Comparison of ENCODE assay signal across 11 cellular contexts in the genomic region with DNA sequence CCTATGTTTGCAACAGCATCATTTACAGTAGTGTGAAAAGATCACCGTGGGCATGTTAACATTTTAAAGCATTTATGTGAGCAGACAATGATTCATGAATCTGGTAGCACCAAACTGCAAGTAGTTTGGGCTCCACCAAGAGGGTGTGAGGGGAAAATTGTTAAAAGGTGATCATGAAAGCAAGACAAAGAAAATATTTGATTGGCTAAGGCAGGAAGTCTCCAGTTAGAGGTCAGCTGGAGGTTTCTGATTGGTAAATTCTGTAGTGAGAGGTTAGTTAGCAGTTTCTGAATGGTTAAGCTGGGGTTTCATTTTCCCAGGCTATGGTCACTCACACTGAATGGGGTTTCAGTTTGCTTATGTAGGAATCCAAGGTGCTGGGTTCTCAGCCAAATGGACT. TPM values are rescaled to one million over a fixed set of nuclear protein-coding genes. Genes with fewer than 3 reads are reported as not detected.
DNase-seq lines count a peak whose midpoint lies in the region; ATAC-seq and TF ChIP-seq lines count a peak whose summit lies in the region.
"Had no signal": no experiment of that assay in that cellular context is flagged by ENCODE, and none has a peak within 500 bp of the region (broad histone marks: within the 10 kb centered on the region; RNA-seq: fewer than 3 reads in every experiment).

No MANE protein-coding gene starts in this region.

- no peak overlapping the region for H3K4me2 ChIP-seq in Karpas-422 (ENCODE audit: low read depth, low read length, poor library complexity, severe bottlenecking)
- no peak overlapping the region for H3K4me2 ChIP-seq in smooth muscle cell

- no peaks in the 10 kb centered on the region for H3F3A ChIP-seq in smooth muscle cell (ENCODE audit: low read depth)

- TF ChIP-seq CTCF in smooth muscle cell (IDR thresholded peaks at IDR 0.05; ENCODE audit: borderline replicate concordance, insufficient read depth, poor library complexity, severe bottlenecking) (no peak), tibial artery (IDR thresholded peaks at IDR 0.05) (no peak)

- H2AFZ ChIP-seq in Karpas-422 (ENCODE audit: low read length) (no peak overlapping the region), smooth muscle cell (ENCODE audit: low read depth) (no peak overlapping the region)

- no peak overlapping the region for H3K27ac ChIP-seq in Karpas-422 (ENCODE audit: low read length)
- H3K27ac ChIP-seq in smooth muscle cell (ENCODE audit: low read depth), result no peak overlapping the region
- no peak overlapping the region for H3K27ac ChIP-seq in tibial artery
- H3K27ac ChIP-seq: upper lobe of right lung had no signal

- H3K36me3 ChIP-seq in Karpas-422 (ENCODE audit: insufficient read depth, low read length), result no peaks in the 10 kb centered on the region
- no peaks in the 10 kb centered on the region for H3K36me3 ChIP-seq in smooth muscle cell (ENCODE audit: low read depth)
- H3K36me3 ChIP-seq in tibial artery, result no peaks in the 10 kb centered on the region
- H3K36me3 ChIP-seq: upper lobe of right lung had no signal

- peak; percentile 63 for DNase-seq in A172 (ENCODE audit: low spot score)
- peak; percentile 60 for DNase-seq in Karpas-422
- no peak for DNase-seq in amniotic stem cell (lab: John Stamatoyannopoulos, UW)
- no peak for DNase-seq in smooth muscle cell (lab: John Stamatoyannopoulos, UW; ENCODE audit: unreplicated experiment)
- DNase-seq in superior temporal gyrus (ENCODE audit: extremely low spot score), result no peak
- no peak for DNase-seq in tibial artery
- DNase-seq: effector CD8-positive, alpha-beta T cell; upper lobe of right lung had no signal

- H3K9me2 ChIP-seq in Karpas-422 (replicated peaks; ENCODE audit: insufficient read depth, low read length), result no peaks in the 10 kb centered on the region

- ATAC-seq in GM18873 (IDR thresholded peaks at IDR 0.05; ENCODE audit: low FRiP score, unreplicated experiment), result peak; percentile 92
- ATAC-seq in HG02678 (IDR thresholded peaks at IDR 0.05; ENCODE audit: unreplicated experiment), result peak; percentile 90
- ATAC-seq: upper lobe of right lung had no signal

- H3K79me2 ChIP-seq in Karpas-422 (ENCODE audit: low read length), result no peaks in the 10 kb centered on the region
- H3K79me2 ChIP-seq in smooth muscle cell (ENCODE audit: low read depth), result no peaks in the 10 kb centered on the region

- H3K4me3 ChIP-seq in Karpas-422 (ENCODE audit: low read length), result no peak overlapping the region
- H3K4me3 ChIP-seq in smooth muscle cell, result no peak overlapping the region
- no peak overlapping the region for H3K4me3 ChIP-seq in tibial artery
- H3K4me3 ChIP-seq: upper lobe of right lung had no signal

- H3K9ac ChIP-seq in Karpas-422 (ENCODE audit: low read length), result no peak overlapping the region
- H3K9ac ChIP-seq in smooth muscle cell (ENCODE audit: low read depth), result no peak overlapping the region

- intact Hi-C loops in tibial artery (cut with DNase I; ENCODE audit: low total_unique reads), result no loop called here

- 69% methylated on average over 1 of the region's 1 CpG for WGBS in smooth muscle cell (ENCODE audit: low lambda C conversion rate)

- H4K20me1 ChIP-seq in Karpas-422 (ENCODE audit: insufficient read depth, low read depth, low read length), result no peaks in the 10 kb centered on the region
- H4K20me1 ChIP-seq in smooth muscle cell (ENCODE audit: low read depth), result no peaks in the 10 kb centered on the region

- H3K27me3 ChIP-seq in Karpas-422 (ENCODE audit: low read length) (no peaks in the 10 kb centered on the region), smooth muscle cell (ENCODE audit: low read depth) (peaks cover 12% of the 10 kb centered on the region), tibial artery (peaks cover 0 to 23% of the 10 kb centered on the region in 2 donors)

- H3K9me3 ChIP-seq in Karpas-422 (ENCODE audit: low read length) (no peaks in the 10 kb centered on the region), smooth muscle cell (replicated peaks; ENCODE audit: low read depth) (no peaks in the 10 kb centered on the region), tibial artery (no peaks in the 10 kb centered on the region)
- H3K9me3 ChIP-seq: upper lobe of right lung had no signal

- H3K4me1 ChIP-seq in Karpas-422 (ENCODE audit: low read length) (no peaks in the 10 kb centered on the region), smooth muscle cell (ENCODE audit: low read depth) (no peaks in the 10 kb centered on the region), tibial artery (no peaks in the 10 kb centered on the region)
- H3K4me1 ChIP-seq: upper lobe of right lung had no signal

RNA-seq across cellular contexts. Expression of gene DRD1, which starts 13.5 kb away (rescaled TPM):
- total RNA-seq in A172 (2014; rRNA removed; shearing (Covaris generic)), result not detected in 2 replicates
- not detected in 2 replicates for total RNA-seq in Karpas-422 (2014; rRNA removed; shearing (Covaris generic); ENCODE audit: low replicate concordance)
- 0.67 and 1.3 TPM in 2 replicates for total RNA-seq in smooth muscle cell
- polyA plus RNA-seq in smooth muscle cell, result 0.32 and 0.93 TPM in 2 replicates
- total RNA-seq: CD4-positive, CD25-positive, alpha-beta regulatory T cell had no signal
- polyA plus RNA-seq: CD4-positive, CD25-positive, alpha-beta regulatory T cell had no signal

RNA-seq across cellular contexts. Expression of gene SFXN1, which starts 20.9 kb away (rescaled TPM):
- total RNA-seq in A172 (2014; rRNA removed; shearing (Covaris generic)), result 202 and 239 TPM in 2 replicates
- total RNA-seq in Karpas-422 (2014; rRNA removed; shearing (Covaris generic); ENCODE audit: low replicate concordance), result 62.9 and 87.3 TPM in 2 replicates
- 136 and 142 TPM in 2 replicates for total RNA-seq in smooth muscle cell
- polyA plus RNA-seq in smooth muscle cell, result 63.9 and 65.6 TPM in 2 replicates

Comparison
In these comparisons a context has a peak if more than half of its experiments do, and no peak if none do; other contexts are left out.
1. DNase-seq: peak in A172 (single experiment) and Karpas-422 (single experiment); none in amniotic stem cell (single experiment), smooth muscle cell (single experiment), superior temporal gyrus (single experiment) and tibial artery (0 of 2).